Comparison of ENCODE assay signal across 7 cellular contexts in genomic region chrX:36898301-36898700, GRCh38.
DNase-seq lines count a peak whose midpoint lies in the region; ATAC-seq and TF ChIP-seq lines count a peak whose summit lies in the region.

No MANE protein-coding gene starts in this region.

- intact Hi-C loops in activated T-helper 1 cell treated with anti-CD3 and anti-CD28 coated beads, Interleukin-12 subunit alpha, Interleukin-12 subunit beta, Interleukin-2, Interleukin-4 antibody, amounts not matched to agents 30 ng/mL and 10 ng/mL and 1 ng/mL, durations not matched to agents 14 hours and 24 hours and 36 hours (cut with micrococcal nuclease): no loop called here

- no peak overlapping the region for H3K27ac Mint-ChIP-seq in osteocyte (ENCODE audit: unreplicated experiment)
- no peak overlapping the region for H3K27ac Mint-ChIP-seq in immature natural killer cell
- no peak overlapping the region for H3K27ac Mint-ChIP-seq in activated T-helper 1 cell treated with anti-CD3 and anti-CD28 coated beads, Interleukin-12 subunit alpha, Interleukin-12 subunit beta, Interleukin-2, Interleukin-4 antibody, amounts not matched to agents 30 ng/mL and 10 ng/mL and 1 ng/mL, durations not matched to agents 14 hours and 24 hours and 36 hours
- no peak overlapping the region for H3K27ac Mint-ChIP-seq in stimulated activated effector memory CD8-positive, alpha-beta T cell treated with anti-CD3 and anti-CD28 coated beads, Interleukin-12 subunit alpha, Interleukin-12 subunit beta, amount 100 ng/mL, for 72 hours

- peak; percentile 35 for TF ChIP-seq CTCF in osteocyte (IDR thresholded peaks at IDR 0.05)

- DNase-seq in amniotic epithelial cell (ENCODE audit: low read depth) (peak; percentile 6), osteocyte (ENCODE audit: extremely low spot score, unreplicated experiment) (no peak), immature natural killer cell (no peak)
- no peak for DNase-seq in activated T-helper 1 cell treated with anti-CD3 and anti-CD28 coated beads, Interleukin-12 subunit alpha, Interleukin-12 subunit beta, Interleukin-2, Interleukin-4 antibody, amounts not matched to agents 30 ng/mL and 10 ng/mL and 1 ng/mL, durations not matched to agents 14 hours and 24 hours and 36 hours (ENCODE audit: low spot score)
- DNase-seq in stimulated activated effector memory CD8-positive, alpha-beta T cell treated with anti-CD3 and anti-CD28 coated beads, Interleukin-12 subunit alpha, Interleukin-12 subunit beta, amount 100 ng/mL, for 72 hours (ENCODE audit: low spot score in 2 of 2): no peak

- H3K4me1 Mint-ChIP-seq in osteocyte (ENCODE audit: unreplicated experiment) (no peaks in the 10 kb centered on the region), immature natural killer cell (no peaks in the 10 kb centered on the region)
- H3K4me1 Mint-ChIP-seq in activated T-helper 1 cell treated with anti-CD3 and anti-CD28 coated beads, Interleukin-12 subunit alpha, Interleukin-12 subunit beta, Interleukin-2, Interleukin-4 antibody, amounts not matched to agents 30 ng/mL and 10 ng/mL and 1 ng/mL, durations not matched to agents 14 hours and 24 hours and 36 hours (ENCODE audit: low read depth): no peaks in the 10 kb centered on the region
- H3K4me1 Mint-ChIP-seq in stimulated activated effector memory CD8-positive, alpha-beta T cell treated with anti-CD3 and anti-CD28 coated beads, Interleukin-12 subunit alpha, Interleukin-12 subunit beta, amount 100 ng/mL, for 72 hours: no peaks in the 10 kb centered on the region

- H3K36me3 Mint-ChIP-seq in osteocyte (ENCODE audit: unreplicated experiment) (no peaks in the 10 kb centered on the region), immature natural killer cell (no peaks in the 10 kb centered on the region)
- no peaks in the 10 kb centered on the region for H3K36me3 Mint-ChIP-seq in activated T-helper 1 cell treated with anti-CD3 and anti-CD28 coated beads, Interleukin-12 subunit alpha, Interleukin-12 subunit beta, Interleukin-2, Interleukin-4 antibody, amounts not matched to agents 30 ng/mL and 10 ng/mL and 1 ng/mL, durations not matched to agents 14 hours and 24 hours and 36 hours (ENCODE audit: low read depth)
- H3K36me3 Mint-ChIP-seq in stimulated activated effector memory CD8-positive, alpha-beta T cell treated with anti-CD3 and anti-CD28 coated beads, Interleukin-12 subunit alpha, Interleukin-12 subunit beta, amount 100 ng/mL, for 72 hours: no peaks in the 10 kb centered on the region

- H3K27me3 Mint-ChIP-seq in osteocyte (ENCODE audit: unreplicated experiment) (no peaks in the 10 kb centered on the region), immature natural killer cell (ENCODE audit: low read depth in 3 of 3) (peaks cover 0 to 1% (median 0%) of the 10 kb centered on the region in 3 donors)
- H3K27me3 Mint-ChIP-seq in activated T-helper 1 cell treated with anti-CD3 and anti-CD28 coated beads, Interleukin-12 subunit alpha, Interleukin-12 subunit beta, Interleukin-2, Interleukin-4 antibody, amounts not matched to agents 30 ng/mL and 10 ng/mL and 1 ng/mL, durations not matched to agents 14 hours and 24 hours and 36 hours (ENCODE audit: insufficient read depth): no peaks in the 10 kb centered on the region

- ATAC-seq in GM18517 (IDR thresholded peaks at IDR 0.05; ENCODE audit: unreplicated experiment): peak; percentile 60
- peak; percentile 92 for ATAC-seq in HG03159 (IDR thresholded peaks at IDR 0.05; ENCODE audit: unreplicated experiment)
- no peak for ATAC-seq in stimulated activated effector memory CD8-positive, alpha-beta T cell treated with anti-CD3 and anti-CD28 coated beads, Interleukin-12 subunit alpha, Interleukin-12 subunit beta, amount 100 ng/mL, for 72 hours

- no peak overlapping the region for H3K4me3 Mint-ChIP-seq in osteocyte (ENCODE audit: unreplicated experiment)
- no peak overlapping the region for H3K4me3 Mint-ChIP-seq in immature natural killer cell
- H3K4me3 Mint-ChIP-seq in activated T-helper 1 cell treated with anti-CD3 and anti-CD28 coated beads, Interleukin-12 subunit alpha, Interleukin-12 subunit beta, Interleukin-2, Interleukin-4 antibody, amounts not matched to agents 30 ng/mL and 10 ng/mL and 1 ng/mL, durations not matched to agents 14 hours and 24 hours and 36 hours: no peak overlapping the region
- no peak overlapping the region for H3K4me3 Mint-ChIP-seq in stimulated activated effector memory CD8-positive, alpha-beta T cell treated with anti-CD3 and anti-CD28 coated beads, Interleukin-12 subunit alpha, Interleukin-12 subunit beta, amount 100 ng/mL, for 72 hours

- H3K9me3 Mint-ChIP-seq in osteocyte (ENCODE audit: unreplicated experiment) (no peaks in the 10 kb centered on the region), immature natural killer cell (no peaks in the 10 kb centered on the region)
- H3K9me3 Mint-ChIP-seq in activated T-helper 1 cell treated with anti-CD3 and anti-CD28 coated beads, Interleukin-12 subunit alpha, Interleukin-12 subunit beta, Interleukin-2, Interleukin-4 antibody, amounts not matched to agents 30 ng/mL and 10 ng/mL and 1 ng/mL, durations not matched to agents 14 hours and 24 hours and 36 hours: no peaks in the 10 kb centered on the region
- H3K9me3 Mint-ChIP-seq in stimulated activated effector memory CD8-positive, alpha-beta T cell treated with anti-CD3 and anti-CD28 coated beads, Interleukin-12 subunit alpha, Interleukin-12 subunit beta, amount 100 ng/mL, for 72 hours: no peaks in the 10 kb centered on the region
